In the genomic region with DNA sequence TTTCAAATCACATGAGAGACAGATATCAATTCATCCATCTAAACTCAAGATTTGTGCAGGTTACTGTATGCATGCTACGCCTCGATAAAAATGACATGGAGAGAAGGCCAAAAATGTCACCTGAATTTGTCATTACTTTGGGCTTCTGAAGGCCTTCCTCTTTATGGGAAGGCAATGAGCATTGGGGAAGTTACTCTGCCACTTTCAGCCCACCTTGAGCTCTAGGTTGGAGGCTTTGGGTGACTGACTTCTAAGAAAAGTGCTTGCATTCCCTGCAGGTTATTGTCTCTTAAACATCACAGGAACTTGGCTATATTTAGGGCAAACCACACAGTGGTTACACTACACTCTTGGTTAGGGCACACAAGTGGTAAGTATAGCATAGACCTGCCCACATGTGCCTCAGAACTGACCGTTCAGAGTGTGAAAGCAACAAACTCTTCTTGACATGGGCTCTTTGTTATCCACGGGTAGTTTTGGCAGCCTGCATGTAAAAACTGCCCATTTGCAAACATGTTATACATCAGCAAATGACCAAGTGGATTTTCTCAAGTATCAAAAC, we compare ENCODE assay signal across 13 cellular contexts.
DNase-seq lines count a peak whose midpoint lies in the region; ATAC-seq, FAIRE-seq and TF ChIP-seq lines count a peak whose summit lies in the region.
"Had no signal": no experiment of that assay in that cellular context is flagged by ENCODE, and none has a peak within 500 bp of the region (broad histone marks: within the 10 kb centered on the region; RNA-seq: fewer than 3 reads in every experiment).

No MANE protein-coding gene starts in this region.

- H3K9ac ChIP-seq in GM12878 (ENCODE audit: control insufficient read depth, insufficient read depth, low read length) (no peak overlapping the region), colonic mucosa (ENCODE audit: low read depth in 2 of 2, low read length in 2 of 2) (no peak overlapping the region)

- H3K4me1 ChIP-seq in GM12878 (ENCODE audit: control insufficient read depth, insufficient read depth, low read length) (peaks cover 4% of the 10 kb centered on the region; the same call in 1 of the 2 replicates), colonic mucosa (no peaks in the 10 kb centered on the region)

- H3K9me3 ChIP-seq in GM12878 (replicated peaks; ENCODE audit: control insufficient read depth, insufficient read depth, low read length) = no peaks in the 10 kb centered on the region; the same call in 2 of the 3 replicates
- no peaks in the 10 kb centered on the region for H3K9me3 ChIP-seq in colonic mucosa
- H3K9me3 ChIP-seq: neutrophil had no signal

- H3K36me3 ChIP-seq in GM12878 (ENCODE audit: control insufficient read depth in 2 of 2, insufficient read depth in 2 of 2, low read length in 1 of 2) (no peaks in the 10 kb centered on the region), colonic mucosa (no peaks in the 10 kb centered on the region)
- H3K36me3 ChIP-seq: neutrophil had no signal

- TF ChIP-seq POLR2A in GM12878 (IDR thresholded peaks at IDR 0.05; ENCODE audit: low read depth, low read length) = no peak

- CTCF ChIA-PET in GM12878 (lab: Yijun Ruan, JAX) = interaction anchor here (0.5 kb wide), 1 partner anchor 502 kb away, joined by 3 read pairs; no protein-coding TSS in a partner anchor

- TF ChIP-seq EP300 in GM12878 (IDR thresholded peaks at IDR 0.05; ENCODE audit: borderline replicate concordance in 1 of 2, control insufficient read depth in 1 of 2, low read depth in 2 of 2, low read length in 2 of 2) = no peak

- whole genome bisulfite sequencing in GM12878 (ENCODE audit: insufficient coverage, insufficient replicate concordance, low lambda C conversion rate, missing lambda C conversion rate) = 23% methylated on average over 4 of the region's 4 CpGs

- H3K27me3 ChIP-seq in GM12878 (replicated peaks in 1 of 2; ENCODE audit: control insufficient read depth in 2 of 2, insufficient read depth in 2 of 2, low read length in 1 of 2) (peaks cover 0 to 8% of the 10 kb centered on the region in 2 experiments), colonic mucosa (no peaks in the 10 kb centered on the region)
- H3K27me3 ChIP-seq: neutrophil had no signal

- POLR2A ChIA-PET in GM12878 (lab: Charles Lee) = no interaction called here

- H3K4me3 ChIP-seq in GM12878 (no peak overlapping the region), colonic mucosa (no peak overlapping the region)

- SMC1A ChIA-PET in GM12878 (lab: Charles Lee; ENCODE audit: uncharacterized antibody, unreplicated experiment) = interaction anchor here (0.7 to 1.3 kb wide), 2 partner anchors 26 to 721 kb away, joined by 3 to 4 read pairs; no protein-coding TSS in a partner anchor

- in situ Hi-C loops in GM12878 (cut with MboI) = no loop called here

- H4K20me1 ChIP-seq in GM12878 (ENCODE audit: control insufficient read depth, insufficient read depth) = no peaks in the 10 kb centered on the region

- H3K79me2 ChIP-seq in GM12878 (ENCODE audit: control insufficient read depth, insufficient read depth, low read length) = no peaks in the 10 kb centered on the region

- ATAC-seq in GM18498 (IDR thresholded peaks at IDR 0.05; ENCODE audit: unreplicated experiment) = peak; percentile 98
- peak; percentile 59 for ATAC-seq in GM21360 (IDR thresholded peaks at IDR 0.05; ENCODE audit: unreplicated experiment)
- peak; percentile 94 for ATAC-seq in HG03025 (IDR thresholded peaks at IDR 0.05; ENCODE audit: low FRiP score, unreplicated experiment)
- peak; percentile 72 for ATAC-seq in GM12878
- ATAC-seq: activated T-helper 17 cell treated with anti-CD3 and anti-CD28 coated beads, Interleukin-2, amount 50 U/mL, for 72 hours; left cardiac atrium; WTC11 had no signal

- FAIRE-seq in GM12878 (lab: Jason Lieb, UNC) = peak; percentile 70

- H3K27ac ChIP-seq in GM12878 (ENCODE audit: control insufficient read depth, insufficient read depth) (no peak overlapping the region), colonic mucosa (no peak overlapping the region)
- H3K27ac ChIP-seq: neutrophil had no signal

- no peak overlapping the region for H2AFZ ChIP-seq in GM12878 (ENCODE audit: control insufficient read depth, low read depth, low read length)

- peak overlapping the region; percentile 28; the same call in 1 of the 2 replicates for H3K4me2 ChIP-seq in GM12878 (ENCODE audit: control insufficient read depth, insufficient read depth)

- DNase-seq in GM12878 (ENCODE audit: low read depth, low spot score) (peak; percentile 48), CD1c-positive myeloid dendritic cell (ENCODE audit: extremely low spot score) (no peak), NCI-H82 (lab: John Stamatoyannopoulos, UW) (no peak), A172 (ENCODE audit: low spot score) (no peak), colonic mucosa (no peak)
- DNase-seq: left cardiac atrium, SIG-M5 had no signal

- no peak for TF ChIP-seq RAD21 in GM12878 (IDR thresholded peaks at IDR 0.05; ENCODE audit: insufficient read depth, low read depth, low read length)

- intact Hi-C loops in GM12878 (cut with micrococcal nuclease; ENCODE audit: unreplicated experiment) = no loop called here
- intact Hi-C loops in colonic mucosa (cut with DNase I) = no loop called here

- RAD21 ChIA-PET in GM12878 (lab: Charles Lee; ENCODE audit: unreplicated experiment) = no interaction called here

- TF ChIP-seq CTCF in GM12878 (IDR thresholded peaks at IDR 0.05 in 2 of 3, conservative IDR thresholded peaks at IDR 0.05 in 1 of 3; ENCODE audit: control insufficient read depth in 2 of 3, extremely low read depth in 1 of 3, insufficient read depth in 1 of 3, low read depth in 3 of 3, low read length in 3 of 3) = no peak
- no peak for TF ChIP-seq CTCF in colonic mucosa (IDR thresholded peaks at IDR 0.05)

- BruUV-seq in GM12878 (replicated peaks; lab: Mats Ljungman, UMichigan) = no TSS peak

TF ChIP-seq in GM12878, 131 proteins besides CTCF, POLR2A, EP300 and RAD21:
- TF ChIP-seq PAX5 (IDR thresholded peaks at IDR 0.05; ENCODE audit: borderline replicate concordance, low read depth, low read length) (0 out of 2 replicates have a peak, but pooled peaks have one; percentile 32), RUNX3 (IDR thresholded peaks at IDR 0.05; ENCODE audit: low read length) (peak; percentile 59; the same call in 1 of the 2 replicates), YBX1 (IDR thresholded peaks at IDR 0.05) (no peak), SPI1 (IDR thresholded peaks at IDR 0.05; ENCODE audit: borderline replicate concordance, insufficient read depth, low read depth, low read length) (peak; percentile 10; the same call in 1 of the 2 replicates)
TF ChIP-seq in GM12878: peak in this region for 3.
